Comparison of ENCODE assay signal across 30 cellular contexts in genomic region chr3:30804983-30805382, GRCh38.
"Had no signal": no experiment of that assay in that cellular context is flagged by ENCODE, and none has a peak within 500 bp of the region (broad histone marks: within the 10 kb centered on the region; RNA-seq: fewer than 3 reads in every experiment).

No MANE protein-coding gene starts in this region.

- ATAC-seq: activated CD4-positive, CD25-positive, alpha-beta regulatory T cell treated with anti-CD3 and anti-CD28 coated beads, Interleukin-2, amount 50 U/mL, for 24 hours; body of pancreas; effector memory CD8-positive, alpha-beta T cell; left lung; lower lobe of right lung; natural killer cell; stimulated activated naive B cell treated with anti-CD40 and anti-IgM and Interleukin-4, amounts not matched to agents 10 μg/mL and 1 μg/mL and 100 μg/mL, for 72 hours had no signal

- H3K4me3 ChIP-seq: body of pancreas, cardiac muscle cell, colonic mucosa, left lung, lower lobe of right lung, neural progenitor cell, psoas muscle, stomach, thyroid gland, upper lobe of left lung, vagina had no signal

- H3K4me1 ChIP-seq: body of pancreas, colonic mucosa, left lung, lower lobe of right lung, neural progenitor cell, parathyroid adenoma, stomach, thyroid gland, upper lobe of left lung, vagina had no signal

- H3K79me2 ChIP-seq: parathyroid adenoma had no signal

- H3K36me3 ChIP-seq: cardiac muscle cell, colonic mucosa, left lung, lower lobe of right lung, neural progenitor cell, stomach, thyroid gland, upper lobe of left lung, vagina, WERI-Rb-1 had no signal

- H3K27ac ChIP-seq: body of pancreas, cardiac muscle cell, colonic mucosa, left lung, lower lobe of right lung, neural progenitor cell, parathyroid adenoma, psoas muscle, stomach, thyroid gland, upper lobe of left lung, vagina, WERI-Rb-1 had no signal

- H3K4me2 ChIP-seq: neural progenitor cell had no signal

- DNase-seq: activated CD4-positive, alpha-beta T cell treated with anti-CD3 and anti-CD28 coated beads for 48 hours; activated CD4-positive, alpha-beta T cell treated with anti-CD3 and anti-CD28 coated beads, Interleukin-2, amount 50 U/mL, for 48 hours; activated CD8-positive, alpha-beta memory T cell treated with anti-CD3 and anti-CD28 coated beads for 24 hours; activated effector memory CD4-positive, alpha-beta T cell treated with Interleukin-2 at 50 U/mL for 16 hours; activated naive CD4-positive, alpha-beta T cell treated with Interleukin-2 at 50 U/mL for 16 hours; aorta; body of pancreas; cerebellar nuclear complex; colonic mucosa; effector memory CD8-positive, alpha-beta T cell; foreskin melanocyte; glutamatergic neuron; left lung; lower lobe of right lung; mesendoderm; natural killer cell; occipital lobe; psoas muscle; stimulated activated CD4-positive, alpha-beta T cell treated with anti-CD3 and anti-CD28 coated beads, Interleukin-15, amount 100 ng/mL, for 24 hours; stimulated activated CD4-positive, alpha-beta T cell treated with anti-CD3 and anti-CD28 coated beads, Interleukin-2, amount 100 ng/mL, for 24 hours; stimulated activated naive B cell treated with anti-CD40 and anti-IgM and Interleukin-4, amounts not matched to agents 10 μg/mL and 1 μg/mL and 100 μg/mL, for 72 hours; stomach; thyroid gland; upper lobe of left lung; WERI-Rb-1 had no signal

- H3K9me3 ChIP-seq: body of pancreas, colonic mucosa, left lung, lower lobe of right lung, psoas muscle, stomach, thyroid gland, upper lobe of left lung, vagina had no signal

- H2AFZ ChIP-seq: neural progenitor cell, parathyroid adenoma had no signal

- H3K27me3 ChIP-seq: body of pancreas, cardiac muscle cell, colonic mucosa, left lung, neural progenitor cell, stomach, thyroid gland, upper lobe of left lung, vagina had no signal

- H3K9ac ChIP-seq: neural progenitor cell, parathyroid adenoma had no signal
